Comparison of ENCODE assay signal across 9 cellular contexts in the genomic region with DNA sequence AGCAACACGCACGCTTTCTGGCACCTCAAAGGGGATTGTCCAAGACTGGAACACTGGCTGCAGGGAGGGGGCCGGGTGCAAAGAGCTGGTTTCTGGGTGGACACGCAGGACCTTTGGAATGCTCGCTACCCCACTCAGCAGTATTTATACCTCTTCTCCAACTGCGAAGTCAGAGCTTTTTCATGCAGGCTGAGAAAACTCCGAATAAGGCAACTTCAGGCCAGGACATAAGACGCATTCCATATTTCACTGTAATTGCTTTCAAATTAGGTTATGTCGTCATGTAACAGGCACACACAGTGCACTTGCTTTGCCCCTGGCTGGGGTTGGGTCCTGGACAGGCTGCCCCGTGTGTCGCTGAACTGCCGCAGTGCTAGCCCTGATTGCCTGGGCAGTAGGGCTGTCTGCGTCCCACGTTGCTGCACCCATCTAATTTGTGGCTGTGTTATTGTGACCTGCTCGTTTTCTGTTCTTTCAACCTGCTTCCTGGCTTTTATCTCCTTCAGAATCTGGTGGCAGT. TPM values are rescaled to one million over a fixed set of nuclear protein-coding genes. Genes with fewer than 3 reads are reported as not detected.
DNase-seq lines count a peak whose midpoint lies in the region; ATAC-seq and TF ChIP-seq lines count a peak whose summit lies in the region.
"Had no signal": no experiment of that assay in that cellular context is flagged by ENCODE, and none has a peak within 500 bp of the region (broad histone marks: within the 10 kb centered on the region; RNA-seq: fewer than 3 reads in every experiment).

No MANE protein-coding gene starts in this region.

- H3K36me3 ChIP-seq in adipocyte (ENCODE audit: control insufficient read depth, insufficient read depth, low read length, severe bottlenecking): peaks cover 19% of the 10 kb centered on the region
- peaks cover 0 to 27% (median 9%) of the 10 kb centered on the region in 9 donors for H3K36me3 ChIP-seq in heart left ventricle

- H3K27me3 ChIP-seq in adipocyte (replicated peaks; ENCODE audit: control insufficient read depth, insufficient read depth, low read length) (no peaks in the 10 kb centered on the region), heart left ventricle (no peaks in the 10 kb centered on the region)

- peak overlapping the region; percentile 74 to 96 (median 90) for H3K27ac ChIP-seq in heart left ventricle

- TF ChIP-seq CTCF in heart left ventricle (IDR thresholded peaks at IDR 0.05): no peak
- no peak for TF ChIP-seq CTCF in retinal pigment epithelial cell (conservative IDR thresholded peaks at IDR 0.05; ENCODE audit: low read depth, low read length)

- intact Hi-C loops in heart left ventricle (cut with DNase I): loop anchor here in 4 of 10 donors (5.0 kb wide), 2 partner anchors 35 to 40 kb away; no protein-coding TSS in a partner anchor

- H3K4me3 ChIP-seq in adipocyte (ENCODE audit: low read length): no peak overlapping the region
- H3K4me3 ChIP-seq in heart left ventricle: no peak overlapping the region
- H3K4me3 ChIP-seq in retinal pigment epithelial cell (ENCODE audit: low read length): no peak overlapping the region

- TF ChIP-seq POLR2A in heart left ventricle (IDR thresholded peaks at IDR 0.05): no peak

- ATAC-seq in heart left ventricle: peak; percentile 61 to 84 (median 69)
- ATAC-seq in HG03135 (IDR thresholded peaks at IDR 0.05; ENCODE audit: unreplicated experiment): no peak
- ATAC-seq in HG03097 (IDR thresholded peaks at IDR 0.05; ENCODE audit: low FRiP score, unreplicated experiment): no peak

- H3K9me3 ChIP-seq in adipocyte (ENCODE audit: control insufficient read depth, low read length) (no peaks in the 10 kb centered on the region), heart left ventricle (no peaks in the 10 kb centered on the region)

- H3K4me1 ChIP-seq in adipocyte (ENCODE audit: control insufficient read depth, insufficient read depth, low read length): peaks cover 31% of the 10 kb centered on the region
- peaks cover 26 to 100% (median 86%) of the 10 kb centered on the region in 12 donors for H3K4me1 ChIP-seq in heart left ventricle

- DNase-seq in EL (peak; percentile 99), adipocyte (ENCODE audit: low read depth) (peak; percentile 95), heart left ventricle (peak in 4 of 5 donors; percentile 64 to 84 (median 72)), retinal pigment epithelial cell (ENCODE audit: low read depth) (peak; percentile 97), 8988T (no peak)
- DNase-seq in stimulated activated CD4-positive, alpha-beta T cell treated with anti-CD3 and anti-CD28 coated beads, Interleukin-4, amount 100 ng/mL, for 24 hours: no peak
- DNase-seq: NCI-H2029 treated with DMSO at 0.1 percent for 48 hours had no signal

- H3K9ac ChIP-seq in adipocyte (ENCODE audit: low read length): peak overlapping the region; percentile 14

- 45 to 55% (median 48%) methylated on average over 15 of the region's 15 CpGs for WGBS in heart left ventricle, 4 donors

RNA-seq across cellular contexts. Expression of a gene that starts 44.5 kb away (rescaled TPM):
- total RNA-seq in heart left ventricle: 100 to 1,000 TPM; 124 to 307 (median 154) TPM
- polyA plus RNA-seq in heart left ventricle: 100 to 1,000 TPM; 100 to 107 TPM

RNA-seq across cellular contexts. Expression of a gene that starts 52.3 kb away (rescaled TPM):
- 1 to 10 TPM in 2 of 9 donors, under 1 TPM in 7; 0.36 to 1.8 (median 0.72) TPM for total RNA-seq in heart left ventricle
- 1 to 10 TPM in 1 of 2 donors, under 1 TPM in 1; 0.91 to 1.4 TPM for polyA plus RNA-seq in heart left ventricle

Comparison
In these comparisons a context has a peak if more than half of its experiments do, and no peak if none do; other contexts are left out.
1. DNase-seq: peak in EL (single experiment), adipocyte (single experiment), heart left ventricle (4 of 5) and retinal pigment epithelial cell (single experiment); none in stimulated activated CD4-positive, alpha-beta T cell treated with anti-CD3 and anti-CD28 coated beads, Interleukin-4, amount 100 ng/mL, for 24 hours (single experiment) and 8988T (single experiment).
2. ATAC-seq: peak in heart left ventricle (4 of 4); none in HG03135 (single experiment) and HG03097 (single experiment).